11 cellular contexts compared by ENCODE assay signal in genomic region chr17:50348522-50349240, GRCh38. TPM values are rescaled to one million over a fixed set of nuclear protein-coding genes. Genes with fewer than 3 reads are reported as not detected.
DNase-seq lines count a peak whose midpoint lies in the region; ATAC-seq, FAIRE-seq and TF ChIP-seq lines count a peak whose summit lies in the region.
"Had no signal": no experiment of that assay in that cellular context is flagged by ENCODE, and none has a peak within 500 bp of the region (broad histone marks: within the 10 kb centered on the region; RNA-seq: fewer than 3 reads in every experiment).

No MANE protein-coding gene starts in this region.

- H3K27ac ChIP-seq in heart right ventricle (no peak overlapping the region), foreskin keratinocyte (no peak overlapping the region)
- H3K27ac ChIP-seq: skin epidermis had no signal

- peak; percentile 13 for FAIRE-seq in urothelium cell line (lab: Jason Lieb, UNC)

- no peak for ATAC-seq in left cardiac atrium
- ATAC-seq in heart right ventricle = no peak
- no peak for ATAC-seq in activated CD8-positive, alpha-beta T cell treated with anti-CD3 and anti-CD28 coated beads for 36 hours
- peak; percentile 59 for ATAC-seq in foreskin keratinocyte
- no peak for ATAC-seq in GM18909 (IDR thresholded peaks at IDR 0.05; ENCODE audit: poor library complexity, unreplicated experiment)
- ATAC-seq: stimulated activated naive CD8-positive, alpha-beta T cell treated with anti-CD3 and anti-CD28 coated beads, Interleukin-15, amount 100 ng/mL, for 72 hours had no signal

- peaks cover 0 to 14% (median 0%) of the 10 kb centered on the region in 9 donors for H3K36me3 ChIP-seq in heart right ventricle

- no peaks in the 10 kb centered on the region for H3K9me3 ChIP-seq in heart right ventricle

- H3K27ac Mint-ChIP-seq in activated CD8-positive, alpha-beta T cell treated with anti-CD3 and anti-CD28 coated beads for 36 hours = peak overlapping the region; percentile 65
- H3K27ac Mint-ChIP-seq in immature natural killer cell = peak overlapping the region in 2 of 6 donors; percentile 37 to 41

- DNase-seq in left cardiac atrium (peak; percentile 4), heart right ventricle (no peak), foreskin keratinocyte (peak in 1 of 2 donors; percentile 36), urothelium cell line (ENCODE audit: low spot score) (peak; percentile 44), CD1c-positive myeloid dendritic cell (ENCODE audit: extremely low spot score) (no peak), immature natural killer cell (no peak)
- no peak for DNase-seq in activated CD8-positive, alpha-beta T cell treated with anti-CD3 and anti-CD28 coated beads for 36 hours
- DNase-seq: stimulated activated naive CD8-positive, alpha-beta T cell treated with anti-CD3 and anti-CD28 coated beads, Interleukin-15, amount 100 ng/mL, for 72 hours; SW 1271 had no signal

- TF ChIP-seq CTCF in heart right ventricle (IDR thresholded peaks at IDR 0.05) (no peak), foreskin keratinocyte (conservative IDR thresholded peaks at IDR 0.05) (no peak)
- TF ChIP-seq CTCF in activated CD8-positive, alpha-beta T cell treated with anti-CD3 and anti-CD28 coated beads for 36 hours (IDR thresholded peaks at IDR 0.05) = no peak

- WGBS in heart right ventricle, 2 donors = 68 to 71% methylated on average over 7 of the region's 7 CpGs

- H3K36me3 Mint-ChIP-seq in activated CD8-positive, alpha-beta T cell treated with anti-CD3 and anti-CD28 coated beads for 36 hours (ENCODE audit: low read depth) = peaks cover 3% of the 10 kb centered on the region
- no peaks in the 10 kb centered on the region for H3K36me3 Mint-ChIP-seq in immature natural killer cell

- no peak overlapping the region for H3K4me3 ChIP-seq in heart right ventricle
- H3K4me3 ChIP-seq: skin epidermis had no signal

- CTCF ChIA-PET in activated CD8-positive, alpha-beta T cell treated with anti-CD3 and anti-CD28 coated beads for 36 hours (lab: Charles Lee) = interaction anchor here (2.3 to 4.8 kb wide), 3 partner anchors 12 to 254 kb away, joined by 6 to 69 read pairs (median 8); partner anchors contain the start of genes LRRC59 and PDK2

- H3K4me1 Mint-ChIP-seq in activated CD8-positive, alpha-beta T cell treated with anti-CD3 and anti-CD28 coated beads for 36 hours (ENCODE audit: low read depth) = peaks cover 33% of the 10 kb centered on the region
- peaks cover 21 to 25% of the 10 kb centered on the region in 2 donors for H3K4me1 Mint-ChIP-seq in immature natural killer cell

- no peaks in the 10 kb centered on the region for H3K27me3 Mint-ChIP-seq in activated CD8-positive, alpha-beta T cell treated with anti-CD3 and anti-CD28 coated beads for 36 hours
- H3K27me3 Mint-ChIP-seq in immature natural killer cell (ENCODE audit: low read depth in 3 of 3) = peaks cover 0 to 5% (median 0%) of the 10 kb centered on the region in 3 donors
- H3K27me3 Mint-ChIP-seq: stimulated activated naive CD8-positive, alpha-beta T cell treated with anti-CD3 and anti-CD28 coated beads, Interleukin-15, amount 100 ng/mL, for 72 hours had no signal

- H3K4me1 ChIP-seq in heart right ventricle (peaks cover 6 to 46% (median 33%) of the 10 kb centered on the region in 9 donors), foreskin keratinocyte (peaks cover 14% of the 10 kb centered on the region)

- H3K4me3 Mint-ChIP-seq in activated CD8-positive, alpha-beta T cell treated with anti-CD3 and anti-CD28 coated beads for 36 hours = peak overlapping the region; percentile 91
- peak overlapping the region in 2 of 5 donors; percentile 36 to 83 for H3K4me3 Mint-ChIP-seq in immature natural killer cell

- POLR2A ChIA-PET in activated CD8-positive, alpha-beta T cell treated with anti-CD3 and anti-CD28 coated beads for 36 hours (lab: Charles Lee) = interaction anchor here (0.8 to 5.3 kb wide), 6 partner anchors 12 to 119 kb away, joined by 3 to 69 read pairs (median 5); partner anchors contain the start of genes EME1 and MRPL27

- H3K27me3 ChIP-seq in heart right ventricle = no peaks in the 10 kb centered on the region
- no peaks in the 10 kb centered on the region for H3K27me3 ChIP-seq in foreskin keratinocyte

- intact Hi-C loops in left cardiac atrium (cut with DNase I) (no loop called here), heart right ventricle (cut with DNase I) (no loop called here)
- intact Hi-C loops in activated CD8-positive, alpha-beta T cell treated with anti-CD3 and anti-CD28 coated beads for 36 hours (cut with micrococcal nuclease) = no loop called here

- H3K9me3 Mint-ChIP-seq in activated CD8-positive, alpha-beta T cell treated with anti-CD3 and anti-CD28 coated beads for 36 hours = no peaks in the 10 kb centered on the region
- no peaks in the 10 kb centered on the region for H3K9me3 Mint-ChIP-seq in immature natural killer cell
- H3K9me3 Mint-ChIP-seq: stimulated activated naive CD8-positive, alpha-beta T cell treated with anti-CD3 and anti-CD28 coated beads, Interleukin-15, amount 100 ng/mL, for 72 hours had no signal

RNA-seq across cellular contexts. Expression of gene XYLT2, which starts 2.8 kb away (rescaled TPM):
- total RNA-seq in left cardiac atrium (10 to 100 TPM; 13.6 to 17.3 TPM), heart right ventricle (10 to 100 TPM; 11.2 to 17.1 (median 11.9) TPM), foreskin keratinocyte (36.5 and 38.0 TPM in 2 replicates)
- polyA plus RNA-seq in heart right ventricle (10 to 100 TPM in 1 of 2 donors, 1 to 10 TPM in 1; 8.1 to 14.6 TPM), foreskin keratinocyte (21.8 and 22.2 TPM in 2 replicates), immature natural killer cell (10 to 100 TPM in 1 of 3 donors, 1 to 10 TPM in 2; 6.8 to 17.4 (median 7.1) TPM)
- 10 to 100 TPM; 24.4 to 25.3 TPM for total RNA-seq in activated CD8-positive, alpha-beta T cell treated with anti-CD3 and anti-CD28 coated beads for 36 hours

RNA-seq across cellular contexts. Expression of gene MRPL27, which starts 24.3 kb away (rescaled TPM):
- total RNA-seq in left cardiac atrium (10 to 100 TPM; 68.6 to 78.5 TPM), heart right ventricle (10 to 100 TPM; 54.8 to 90.0 (median 63.0) TPM), foreskin keratinocyte (116 and 123 TPM in 2 replicates)
- polyA plus RNA-seq in heart right ventricle (100 to 1,000 TPM; 241 to 253 TPM), foreskin keratinocyte (171 and 178 TPM in 2 replicates), immature natural killer cell (10 to 100 TPM; 47.8 to 69.1 (median 49.4) TPM)
- total RNA-seq in activated CD8-positive, alpha-beta T cell treated with anti-CD3 and anti-CD28 coated beads for 36 hours = 10 to 100 TPM; 54.6 to 55.8 TPM

RNA-seq across cellular contexts. Expression of gene EME1, which starts 24.3 kb away (rescaled TPM):
- total RNA-seq in left cardiac atrium = 1 to 10 TPM in 1 of 2 donors, under 1 TPM in 1; 0.24 to 1.3 TPM
- total RNA-seq in heart right ventricle = 1 to 10 TPM in 2 of 10 donors, under 1 TPM in 8; 0.25 to 1.8 (median 0.67) TPM
- under 1 TPM; 0.20 to 0.51 TPM for polyA plus RNA-seq in heart right ventricle
- total RNA-seq in activated CD8-positive, alpha-beta T cell treated with anti-CD3 and anti-CD28 coated beads for 36 hours = 10 to 100 TPM; 48.0 to 48.6 TPM
- 11.8 and 13.5 TPM in 2 replicates for total RNA-seq in foreskin keratinocyte
- 8.5 and 9.7 TPM in 2 replicates for polyA plus RNA-seq in foreskin keratinocyte
- polyA plus RNA-seq in immature natural killer cell = under 1 TPM in 2 of 3 donors, not detected in 1; 0.47 to 0.85 TPM

RNA-seq across cellular contexts. Expression of gene LRRC59, which starts 48.6 kb away (rescaled TPM):
- total RNA-seq in left cardiac atrium = 10 to 100 TPM; 35.3 to 70.5 TPM
- total RNA-seq in heart right ventricle = 10 to 100 TPM; 19.2 to 48.3 (median 24.7) TPM
- polyA plus RNA-seq in heart right ventricle = 10 to 100 TPM; 11.4 to 83.1 TPM
- 10 to 100 TPM; 70.6 to 71.0 TPM for total RNA-seq in activated CD8-positive, alpha-beta T cell treated with anti-CD3 and anti-CD28 coated beads for 36 hours
- 223 and 231 TPM in 2 replicates for total RNA-seq in foreskin keratinocyte
- polyA plus RNA-seq in foreskin keratinocyte = 166 and 173 TPM in 2 replicates
- polyA plus RNA-seq in immature natural killer cell = 10 to 100 TPM; 16.8 to 30.3 (median 23.9) TPM

Comparison
In these comparisons a context has a peak if more than half of its experiments do, and no peak if none do; other contexts are left out.
1. DNase-seq: peak in left cardiac atrium (single experiment) and urothelium cell line (single experiment); none in heart right ventricle (0 of 2), activated CD8-positive, alpha-beta T cell treated with anti-CD3 and anti-CD28 coated beads for 36 hours (single experiment), CD1c-positive myeloid dendritic cell (single experiment) and immature natural killer cell (0 of 3).